Comparison of ENCODE assay signal across 1 cellular context in genomic region chr1:25779387-25779786, GRCh38.
TF ChIP-seq lines count a peak whose summit lies in the region.

No MANE protein-coding gene starts in this region.

TF ChIP-seq in H1, 55 proteins besides CTCF, POLR2A, EP300 and RAD21:
- no peak for TF ChIP-seq SP4 (IDR thresholded peaks at IDR 0.05; ENCODE audit: low read length)
- TF ChIP-seq MAFK (IDR thresholded peaks at IDR 0.05; ENCODE audit: low read depth, low read length): no peak
- TF ChIP-seq SIRT6 (IDR thresholded peaks at IDR 0.05; ENCODE audit: low read length): no peak
- no peak for TF ChIP-seq GABPA (IDR thresholded peaks at IDR 0.05; ENCODE audit: borderline replicate concordance, insufficient read depth, low read length)
- no peak for TF ChIP-seq HDAC6 (IDR thresholded peaks at IDR 0.05; ENCODE audit: low read depth, low read length)
- TF ChIP-seq POU5F1 (IDR thresholded peaks at IDR 0.05; ENCODE audit: low read depth, low read length): no peak
- TF ChIP-seq GTF2F1 (IDR thresholded peaks at IDR 0.05; ENCODE audit: borderline replicate concordance, low read depth, low read length): no peak
- TF ChIP-seq JUN (IDR thresholded peaks at IDR 0.05; ENCODE audit: low read depth, low read length): no peak
- TF ChIP-seq TBP (IDR thresholded peaks at IDR 0.05; ENCODE audit: low read depth, low read length): no peak
